ENCODE assay signal across 10 cellular contexts in the genomic region with DNA sequence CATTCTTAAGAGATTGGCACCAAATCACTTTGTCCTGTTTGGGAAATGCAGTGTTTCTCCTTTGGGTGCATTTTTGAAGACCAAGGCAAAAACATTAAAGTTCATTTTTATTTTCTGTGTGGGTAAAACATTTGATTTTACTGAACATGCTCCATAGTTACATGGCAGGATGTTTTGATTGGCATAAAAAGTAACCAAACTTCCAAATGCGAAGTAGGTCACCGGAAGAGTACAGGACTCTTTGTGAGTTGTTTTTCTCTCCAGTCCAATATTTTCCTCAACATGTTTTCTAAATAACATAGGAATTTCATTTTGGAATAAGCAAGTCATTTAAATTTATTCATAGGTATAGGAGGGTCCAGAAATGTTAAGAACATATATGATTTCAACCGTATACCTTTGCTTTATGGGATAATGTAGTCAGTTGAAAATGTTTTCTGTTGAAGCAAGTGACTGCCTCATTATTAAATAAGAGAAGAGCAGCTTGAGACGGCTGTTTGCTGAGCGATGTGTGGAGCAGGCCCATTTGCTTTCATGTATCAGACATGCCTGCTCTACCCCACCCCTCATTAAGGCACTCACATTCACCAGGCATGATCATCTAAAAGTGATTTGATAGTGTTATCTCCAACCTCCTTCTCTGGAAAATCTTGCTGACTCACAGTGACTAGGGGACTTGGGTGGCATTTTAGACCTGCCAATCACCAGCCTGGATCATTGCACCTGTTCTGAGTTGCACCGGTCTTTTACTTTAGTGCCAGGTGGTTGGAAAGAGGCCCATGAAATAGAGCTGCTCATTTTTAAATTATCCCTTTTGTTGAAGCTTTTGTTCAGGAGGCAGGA. TPM values are rescaled to one million over a fixed set of nuclear protein-coding genes. Genes with fewer than 3 reads are reported as not detected.
DNase-seq lines count a peak whose midpoint lies in the region; ATAC-seq, FAIRE-seq and TF ChIP-seq lines count a peak whose summit lies in the region.
"Not testable (repeated sequence)": the region's sequence is repeated elsewhere in the genome, so short reads cannot be mapped to it uniquely, and the experiment has no call there.
"Had no signal": no experiment of that assay in that cellular context is flagged by ENCODE, and none has a peak within 500 bp of the region (broad histone marks: within the 10 kb centered on the region; RNA-seq: fewer than 3 reads in every experiment).

No MANE protein-coding gene starts in this region.

- not testable (repeated sequence) for H3K4me2 ChIP-seq in H1 (ENCODE audit: insufficient read depth in 1 of 2, low read depth in 2 of 2, low read length in 2 of 2)

- WGBS in H1 (ENCODE audit: extremely low coverage in 1 of 2, insufficient coverage in 1 of 2, insufficient read length in 1 of 2, insufficient replicate concordance in 2 of 2, low coverage in 1 of 2, low lambda C conversion rate in 2 of 2, missing lambda C conversion rate in 1 of 2), 2 experiments = 85% methylated on average over 6 of the region's 6 CpGs; no CpG with 5 or more reads in 1 of the 2 experiments
- WGBS in aorta, 2 donors = 22 to 35% methylated on average over 6 of the region's 6 CpGs

- H3K9me3 ChIP-seq in H1 (ENCODE audit: insufficient read depth in 2 of 2, low read depth in 1 of 2, low read length in 1 of 2); aorta (ENCODE audit: control insufficient read depth, low read length): not testable (repeated sequence)

- POLR2A ChIA-PET in H1 (lab: Charles Lee; ENCODE audit: partially characterized antibody) = not testable (repeated sequence)

- H3K27ac ChIP-seq in H1 (ENCODE audit: low read depth, low read length) = not testable (repeated sequence)
- H3K27ac ChIP-seq in aorta (ENCODE audit: low read depth in 1 of 2, low read length in 2 of 2) = peak overlapping the region; percentile 82 to 93

- TF ChIP-seq POLR2A in H1 (IDR thresholded peaks at IDR 0.05; ENCODE audit: control extremely low read depth in 1 of 2, low read depth in 2 of 2, low read length in 2 of 2) = not testable (repeated sequence)

- not testable (repeated sequence) for H2BK15ac ChIP-seq in H1 (ENCODE audit: low read length)

- H3K4me1 ChIP-seq in H1 (replicated peaks in 1 of 4; ENCODE audit: control insufficient read depth in 3 of 4, insufficient read depth in 4 of 4, low read length in 3 of 4); aorta (ENCODE audit: control insufficient read depth in 1 of 2, insufficient read depth in 2 of 2, low read length in 2 of 2): not testable (repeated sequence)

- not testable (repeated sequence) for H4K5ac ChIP-seq in H1 (ENCODE audit: insufficient read length, low read depth, low read length)

- not testable (repeated sequence) for H2AK5ac ChIP-seq in H1 (ENCODE audit: low read depth, low read length)

- not testable (repeated sequence) for FAIRE-seq in H1 (lab: Jason Lieb, UNC)

- H3K79me2 ChIP-seq in H1 (ENCODE audit: control insufficient read depth in 1 of 2, insufficient read depth in 2 of 2, low read length in 2 of 2) = not testable (repeated sequence)

- H2BK5ac ChIP-seq in H1 (ENCODE audit: low read depth, low read length) = not testable (repeated sequence)

- ATAC-seq in sciatic nerve (peak; percentile 62), aorta (ENCODE audit: low FRiP score) (peak; percentile 55)

- not testable (repeated sequence) for H3K56ac ChIP-seq in H1 (replicated peaks; ENCODE audit: insufficient read length, low read depth, low read length)

- H2BK120ac ChIP-seq in H1 (replicated peaks; ENCODE audit: low read depth, low read length) = not testable (repeated sequence)

- CTCF ChIA-PET in H1 (lab: Charles Lee; ENCODE audit: partially characterized antibody) = interaction anchor here (1.0 kb wide), 1 partner anchor 10 kb away, joined by 4 read pairs; no protein-coding TSS in a partner anchor

- H3K79me1 ChIP-seq in H1 (ENCODE audit: low read depth, low read length) = not testable (repeated sequence)

- not testable (repeated sequence) for H4K8ac ChIP-seq in H1 (ENCODE audit: extremely low read depth, insufficient read depth, low read length)

- not testable (repeated sequence) for H3K4ac ChIP-seq in H1 (replicated peaks; ENCODE audit: insufficient read length, low read depth, low read length)

- not testable (repeated sequence) for TF ChIP-seq RAD21 in H1 (IDR thresholded peaks at IDR 0.05 in 1 of 2, conservative IDR thresholded peaks at IDR 0.05 in 1 of 2; ENCODE audit: low read depth in 2 of 2, low read length in 2 of 2)

- H2BK20ac ChIP-seq in H1 (ENCODE audit: low read length) = not testable (repeated sequence)

- not testable (repeated sequence) for H3K9ac ChIP-seq in H1 (replicated peaks in 1 of 4; ENCODE audit: extremely low read depth in 1 of 4, low read depth in 3 of 4, low read length in 3 of 4)

- H3K4me3 ChIP-seq in H1 (ENCODE audit: extremely low read depth in 1 of 4, insufficient read depth in 2 of 4, low read depth in 3 of 4, low read length in 4 of 4); aorta (ENCODE audit: low read length in 2 of 2): not testable (repeated sequence)

- H3K27me3 ChIP-seq in H1 (replicated peaks in 1 of 4; ENCODE audit: control insufficient read depth in 3 of 4, extremely low read depth in 1 of 4, insufficient read depth in 3 of 4, low read length in 3 of 4); aorta (ENCODE audit: control insufficient read depth in 1 of 2, insufficient read depth in 2 of 2, low read length in 1 of 2): not testable (repeated sequence)

- H3K23ac ChIP-seq in H1 (ENCODE audit: insufficient read length) = not testable (repeated sequence)

- not testable (repeated sequence) for H3K36me3 ChIP-seq in H1 (ENCODE audit: control insufficient read depth in 2 of 4, insufficient read depth in 4 of 4, low read length in 3 of 4); aorta (ENCODE audit: control insufficient read depth in 1 of 2, insufficient read depth in 2 of 2, low read length in 1 of 2)

- H2BK12ac ChIP-seq in H1 (ENCODE audit: low read depth, low read length) = not testable (repeated sequence)

- intact Hi-C loops in sciatic nerve (cut with DNase I) = not testable (repeated sequence)
- intact Hi-C loops in aorta (cut with DNase I) = loop anchor here (5.0 kb wide), 4 partner anchors 52 to 77 kb away; partner anchors contain the start of gene AKR1C3 (in 1 of the 2)

- DNase-seq in DMS153 (lab: John Stamatoyannopoulos, UW) (peak; percentile 75), NCI-H1436 (lab: John Stamatoyannopoulos, UW) (peak; percentile 95), NCI-H510A (lab: John Stamatoyannopoulos, UW) (peak; percentile 42), SK-N-DZ (ENCODE audit: low spot score) (peak; percentile 78), left kidney (ENCODE audit: low read depth, low spot score) (peak; percentile 21)
- DNase-seq in H1 (ENCODE audit: low read depth in 1 of 2, low spot score in 2 of 2); sciatic nerve (ENCODE audit: low spot score); aorta: not testable (repeated sequence)

- not testable (repeated sequence) for H4K91ac ChIP-seq in H1 (replicated peaks; ENCODE audit: insufficient read length, low read length)

- not testable (repeated sequence) for H3K14ac ChIP-seq in H1 (ENCODE audit: insufficient read length)

- not testable (repeated sequence) for TF ChIP-seq EP300 in H1 (IDR thresholded peaks at IDR 0.05; ENCODE audit: borderline replicate concordance in 1 of 2, low read depth in 2 of 2, low read length in 2 of 2)

- H3K23me2 ChIP-seq in H1 (ENCODE audit: low read depth, low read length) = not testable (repeated sequence)

- not testable (repeated sequence) for TF ChIP-seq CTCF in H1 (IDR thresholded peaks at IDR 0.05; ENCODE audit: control extremely low read depth in 1 of 3, insufficient read depth in 1 of 3, low read depth in 1 of 3, low read length in 3 of 3)

- H2AFZ ChIP-seq in H1 (ENCODE audit: low read length) = not testable (repeated sequence)

- H4K20me1 ChIP-seq in H1 (replicated peaks in 1 of 2; ENCODE audit: control insufficient read depth in 1 of 2, insufficient read depth in 2 of 2, low read length in 2 of 2) = not testable (repeated sequence)

- H3K18ac ChIP-seq in H1 (ENCODE audit: extremely low read depth, low read length) = not testable (repeated sequence)

TF ChIP-seq in H1, 55 proteins besides CTCF, POLR2A, EP300 and RAD21:
- TF ChIP-seq BACH1 (IDR thresholded peaks at IDR 0.05; ENCODE audit: low read length) = peak; percentile 43; the same call in 1 of the 2 replicates

RNA-seq across cellular contexts. Expression of gene AKR1C2, which starts 16.3 kb away (rescaled TPM):
- 0.84 and 3.5 TPM in 2 replicates for polyA plus RNA-seq in SK-N-DZ (2014; cell fraction: cytosol; rRNA removed)
- 4.3 and 6.5 TPM in 2 replicates for polyA plus RNA-seq in SK-N-DZ (2014; cell fraction: nucleus; rRNA removed)
- 1.0 and 1.2 TPM in 2 replicates for total RNA-seq in H1 (2021; fragmentation: NEBNext Ultra II Directional; extraction: Animal tissue kit (Norgen Biotek cat#: 25700))
- polyA plus RNA-seq in H1 (2011; rRNA removed) = 0.50 and 0.77 TPM in 2 replicates
- polyA plus RNA-seq in H1 (2011; cell fraction: cytosol; rRNA removed) = 0.61 TPM
- 1.0 TPM for polyA plus RNA-seq in H1 (2011; cell fraction: nucleus; rRNA removed)
- polyA plus RNA-seq in H1 (2012, experiment 1 of 2) = 0.47 to 1.3 TPM (median 0.90 TPM) in 4 replicates
- polyA plus RNA-seq in H1 (2012, experiment 2 of 2) = 0.50 TPM
- 0.99 TPM for polyA plus RNA-seq in H1 (2013, experiment 1 of 2)
- polyA plus RNA-seq in H1 (2013, experiment 2 of 2) = 0.83 TPM
- 0.44 TPM in 1 of 2 replicates, not detected in the other for polyA minus RNA-seq in H1 (2011; rRNA and poly(A)+ RNA removed)
- not detected for polyA minus RNA-seq in H1 (2011; cell fraction: cytosol; rRNA and poly(A)+ RNA removed)
- 0.60 TPM for polyA minus RNA-seq in H1 (2011; cell fraction: nucleus; rRNA and poly(A)+ RNA removed)
- total RNA-seq in sciatic nerve = 97.9 TPM
- total RNA-seq in aorta = 10 to 100 TPM; 44.7 to 46.8 TPM
- polyA plus RNA-seq in aorta = 100 to 1,000 TPM in 1 of 2 donors, 10 to 100 TPM in 1; 60.7 to 121 TPM
- total RNA-seq: G401; natural killer cell treated with Interleukin-12 subunit alpha and Interleukin-12 subunit beta and Interleukin-15 and Interleukin-18, amount 100 ng/mL, for 72 hours had no signal

RNA-seq across cellular contexts. Expression of gene AKR1C1, which starts 56.8 kb away (rescaled TPM):
- polyA plus RNA-seq in SK-N-DZ (2014; cell fraction: cytosol; rRNA removed) = 11.4 and 14.7 TPM in 2 replicates
- polyA plus RNA-seq in SK-N-DZ (2014; cell fraction: nucleus; rRNA removed) = 6.4 and 7.6 TPM in 2 replicates
- 1.4 and 2.3 TPM in 2 replicates for total RNA-seq in H1 (2021; fragmentation: NEBNext Ultra II Directional; extraction: Animal tissue kit (Norgen Biotek cat#: 25700))
- polyA plus RNA-seq in H1 (2011; rRNA removed) = 2.1 and 3.1 TPM in 2 replicates
- 3.3 TPM for polyA plus RNA-seq in H1 (2011; cell fraction: cytosol; rRNA removed)
- polyA plus RNA-seq in H1 (2011; cell fraction: nucleus; rRNA removed) = 4.4 TPM
- 2.2 to 2.7 TPM (median 2.4 TPM) in 4 replicates for polyA plus RNA-seq in H1 (2012, experiment 1 of 2)
- 0.79 TPM for polyA plus RNA-seq in H1 (2012, experiment 2 of 2)
- 1.9 TPM for polyA plus RNA-seq in H1 (2013, experiment 1 of 2)
- polyA plus RNA-seq in H1 (2013, experiment 2 of 2) = 2.5 TPM
- 1.8 and 2.6 TPM in 2 replicates for polyA minus RNA-seq in H1 (2011; rRNA and poly(A)+ RNA removed)
- 0.37 TPM for polyA minus RNA-seq in H1 (2011; cell fraction: cytosol; rRNA and poly(A)+ RNA removed)
- polyA minus RNA-seq in H1 (2011; cell fraction: nucleus; rRNA and poly(A)+ RNA removed) = 5.3 TPM
- 84.2 TPM for total RNA-seq in sciatic nerve
- 10 to 100 TPM; 33.6 to 79.0 TPM for total RNA-seq in aorta
- 100 to 1,000 TPM; 100 to 311 TPM for polyA plus RNA-seq in aorta

Comparison
In these comparisons a context has a peak if more than half of its experiments do, and no peak if none do; other contexts are left out.
1. RNA of gene AKR1C2, which starts 16.3 kb away (total RNA-seq): 97.9 TPM in sciatic nerve (single experiment) and 44.7 to 46.8 TPM in aorta; 1.0 to 1.2 TPM in H1; every median in the first group is over 10 times any median in the second.
2. RNA of gene AKR1C1, which starts 56.8 kb away (total RNA-seq): 84.2 TPM in sciatic nerve (single experiment) and 33.6 to 79.0 TPM in aorta; 1.4 to 2.3 TPM in H1; every median in the first group is over 10 times any median in the second.